Comparison of ENCODE assay signal across 24 cellular contexts in genomic region chr7:55172881-55173609, GRCh38.
"Had no signal": no experiment of that assay in that cellular context is flagged by ENCODE, and none has a peak within 500 bp of the region (broad histone marks: within the 10 kb centered on the region; RNA-seq: fewer than 3 reads in every experiment).

No MANE protein-coding gene starts in this region.

- H3K9me3 Mint-ChIP-seq: activated CD8-positive, alpha-beta T cell treated with anti-CD3 and anti-CD28 coated beads for 36 hours; activated naive CD4-positive, alpha-beta T cell treated with anti-CD3 and anti-CD28 coated beads, Interleukin-2, amount 10 ng/mL, durations not matched to agents 7 days and 5 days; activated naive CD8-positive, alpha-beta T cell treated with anti-CD3 and anti-CD28 coated beads for 36 hours; activated T-helper 17 cell treated with anti-CD3 and anti-CD28 coated beads, Interleukin-2, amount 50 U/mL, for 72 hours; T-helper 1 cell treated with Interleukin-12 subunit alpha and Interleukin-12 subunit beta and Interleukin-4 antibody, amounts not matched to agents 30 μg/mL and 1 μg/mL, for 36 hours had no signal

- FAIRE-seq: K562 had no signal

- H3K36me3 Mint-ChIP-seq: activated naive CD4-positive, alpha-beta T cell treated with anti-CD3 and anti-CD28 coated beads, Interleukin-2, amount 10 ng/mL, durations not matched to agents 7 days and 5 days; activated naive CD8-positive, alpha-beta T cell treated with anti-CD3 and anti-CD28 coated beads for 36 hours had no signal

- H3K4me1 Mint-ChIP-seq: activated naive CD4-positive, alpha-beta T cell treated with anti-CD3 and anti-CD28 coated beads, Interleukin-2, amount 10 ng/mL, durations not matched to agents 7 days and 5 days; activated naive CD8-positive, alpha-beta T cell treated with anti-CD3 and anti-CD28 coated beads for 36 hours; activated T-helper 17 cell treated with anti-CD3 and anti-CD28 coated beads, Interleukin-2, amount 50 U/mL, for 72 hours had no signal

- H3K27ac Mint-ChIP-seq: activated CD8-positive, alpha-beta T cell treated with anti-CD3 and anti-CD28 coated beads for 36 hours; activated naive CD4-positive, alpha-beta T cell treated with anti-CD3 and anti-CD28 coated beads, Interleukin-2, amount 10 ng/mL, durations not matched to agents 7 days and 5 days; activated naive CD8-positive, alpha-beta T cell treated with anti-CD3 and anti-CD28 coated beads for 36 hours; activated T-helper 17 cell treated with anti-CD3 and anti-CD28 coated beads, Interleukin-2, amount 50 U/mL, for 72 hours; T-helper 1 cell treated with Interleukin-12 subunit alpha and Interleukin-12 subunit beta and Interleukin-4 antibody, amounts not matched to agents 30 μg/mL and 1 μg/mL, for 36 hours had no signal

- DNase-seq: activated CD4-positive, alpha-beta T cell treated with anti-CD3 and anti-CD28 coated beads for 4 hours; activated CD8-positive, alpha-beta T cell treated with anti-CD3 and anti-CD28 coated beads for 36 hours; activated gamma-delta T cell; activated naive CD4-positive, alpha-beta T cell treated with anti-CD3 and anti-CD28 coated beads, Interleukin-2, amount 10 ng/mL, durations not matched to agents 7 days and 5 days; activated naive CD8-positive, alpha-beta T cell treated with anti-CD3 and anti-CD28 coated beads for 36 hours; activated T-cell treated with anti-CD3 and anti-CD28 coated beads for 4 hours; anterior cingulate cortex; central memory CD4-positive, alpha-beta T cell; Kasumi-1; NCI-H1048; NCI-H146; NCI-H187 treated with DMSO at 0.1 percent for 48 hours; NCI-H2171; NCI-H2227 treated with DMSO at 0.1 percent for 48 hours; NCI-H526; NCI-H82; OCI-M1; Right ventricle myocardium superior; RPMI8226 had no signal

- ATAC-seq: activated CD4-positive, CD25-positive, alpha-beta regulatory T cell treated with anti-CD3 and anti-CD28 coated beads, Interleukin-2, amount 50 U/mL, for 24 hours; activated CD8-positive, alpha-beta T cell treated with anti-CD3 and anti-CD28 coated beads for 36 hours; activated T-helper 17 cell treated with anti-CD3 and anti-CD28 coated beads, Interleukin-2, amount 50 U/mL, for 72 hours; K562; Panc1 had no signal

- H3K27me3 Mint-ChIP-seq: activated CD8-positive, alpha-beta T cell treated with anti-CD3 and anti-CD28 coated beads for 36 hours had no signal

- H3K4me3 Mint-ChIP-seq: activated CD8-positive, alpha-beta T cell treated with anti-CD3 and anti-CD28 coated beads for 36 hours; activated naive CD4-positive, alpha-beta T cell treated with anti-CD3 and anti-CD28 coated beads, Interleukin-2, amount 10 ng/mL, durations not matched to agents 7 days and 5 days; activated naive CD8-positive, alpha-beta T cell treated with anti-CD3 and anti-CD28 coated beads for 36 hours; activated T-helper 17 cell treated with anti-CD3 and anti-CD28 coated beads, Interleukin-2, amount 50 U/mL, for 72 hours; T-helper 1 cell treated with Interleukin-12 subunit alpha and Interleukin-12 subunit beta and Interleukin-4 antibody, amounts not matched to agents 30 μg/mL and 1 μg/mL, for 36 hours had no signal
